18 cellular contexts compared by ENCODE assay signal in the genomic region with DNA sequence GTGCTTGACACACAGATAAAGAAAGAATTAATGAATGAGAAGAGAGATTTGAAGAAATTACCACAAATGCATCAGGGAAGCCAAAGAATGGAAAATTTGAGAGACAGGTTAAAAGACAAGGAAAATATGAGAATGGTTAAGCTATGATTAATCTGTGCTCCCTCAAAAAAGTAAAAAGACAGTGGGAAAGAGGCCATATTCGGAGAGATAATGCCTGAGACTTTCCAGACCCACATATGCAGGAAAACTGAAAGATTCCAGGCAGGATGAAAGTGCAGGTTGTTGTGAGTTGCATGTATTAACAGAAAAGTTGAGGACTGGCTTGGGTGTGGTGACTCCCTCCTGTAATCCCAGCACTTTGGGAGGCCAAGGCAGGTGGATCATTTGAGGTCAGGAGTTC.
"Had no signal": no experiment of that assay in that cellular context is flagged by ENCODE, and none has a peak within 500 bp of the region (broad histone marks: within the 10 kb centered on the region; RNA-seq: fewer than 3 reads in every experiment).

No MANE protein-coding gene starts in this region.

- H3K27ac Mint-ChIP-seq: activated CD4-positive, alpha-beta memory T cell treated with anti-CD3 and anti-CD28 coated beads, Interleukin-2, amount 10 ng/mL, durations not matched to agents 7 days and 5 days; activated CD4-positive, alpha-beta T cell treated with anti-CD3 and anti-CD28 coated beads for 36 hours; activated naive CD4-positive, alpha-beta T cell treated with anti-CD3 and anti-CD28 coated beads, Interleukin-2, amount 10 ng/mL, durations not matched to agents 7 days and 5 days; activated naive CD8-positive, alpha-beta T cell treated with anti-CD3 and anti-CD28 coated beads for 36 hours; activated T-helper 2 cell treated with anti-CD3 and anti-CD28 coated beads, Interferon-gamma antibody, Interleukin-2, Interleukin-4, amounts not matched to agents 10 μg/mL and 5 μg/mL and 100 μg/mL, durations not matched to agents 14 hours and 24 hours and 36 hours had no signal

- DNase-seq: activated CD4-positive, alpha-beta memory T cell treated with anti-CD3 and anti-CD28 coated beads, Interleukin-2, amount 10 ng/mL, durations not matched to agents 7 days and 5 days; activated CD4-positive, alpha-beta T cell treated with anti-CD3 and anti-CD28 coated beads for 36 hours; activated CD4-positive, alpha-beta T cell treated with anti-CD3 and anti-CD28 coated beads, Interleukin-2, amount 50 U/mL, for 1 hour; activated gamma-delta T cell treated with Interleukin-2 at 50 U/mL for 16 hours; activated naive CD4-positive, alpha-beta T cell treated with anti-CD3 and anti-CD28 coated beads, Interleukin-2, amount 10 ng/mL, durations not matched to agents 7 days and 5 days; activated naive CD8-positive, alpha-beta T cell treated with anti-CD3 and anti-CD28 coated beads for 36 hours; activated T-cell treated with anti-CD3 and anti-CD28 coated beads for 4 hours; activated T-cell treated with anti-CD3 and anti-CD28 coated beads, Interleukin-2, amount 50 U/mL, for 48 hours; cerebellar nuclear complex; Karpas-422; NCI-H1092; NCI-H1930; NCI-H2171; NCI-H510A; SHP77 treated with DMSO at 0.1 percent for 48 hours; T-helper 1 cell; WERI-Rb-1 had no signal

- H3K4me3 Mint-ChIP-seq: activated CD4-positive, alpha-beta memory T cell treated with anti-CD3 and anti-CD28 coated beads, Interleukin-2, amount 10 ng/mL, durations not matched to agents 7 days and 5 days; activated CD4-positive, alpha-beta T cell treated with anti-CD3 and anti-CD28 coated beads for 36 hours; activated naive CD4-positive, alpha-beta T cell treated with anti-CD3 and anti-CD28 coated beads, Interleukin-2, amount 10 ng/mL, durations not matched to agents 7 days and 5 days; activated naive CD8-positive, alpha-beta T cell treated with anti-CD3 and anti-CD28 coated beads for 36 hours had no signal

- H3K9me3 Mint-ChIP-seq: activated CD4-positive, alpha-beta memory T cell treated with anti-CD3 and anti-CD28 coated beads, Interleukin-2, amount 10 ng/mL, durations not matched to agents 7 days and 5 days; activated naive CD4-positive, alpha-beta T cell treated with anti-CD3 and anti-CD28 coated beads, Interleukin-2, amount 10 ng/mL, durations not matched to agents 7 days and 5 days; activated naive CD8-positive, alpha-beta T cell treated with anti-CD3 and anti-CD28 coated beads for 36 hours; activated T-helper 2 cell treated with anti-CD3 and anti-CD28 coated beads, Interferon-gamma antibody, Interleukin-2, Interleukin-4, amounts not matched to agents 10 μg/mL and 5 μg/mL and 100 μg/mL, durations not matched to agents 14 hours and 24 hours and 36 hours had no signal

- H3K36me3 Mint-ChIP-seq: activated naive CD4-positive, alpha-beta T cell treated with anti-CD3 and anti-CD28 coated beads, Interleukin-2, amount 10 ng/mL, durations not matched to agents 7 days and 5 days; activated naive CD8-positive, alpha-beta T cell treated with anti-CD3 and anti-CD28 coated beads for 36 hours had no signal

- H3K36me3 ChIP-seq: WERI-Rb-1 had no signal
